1 cellular context compared by ENCODE assay signal in genomic region chr17:2083613-2084128, GRCh38.
TF ChIP-seq lines count a peak whose summit lies in the region.

No MANE protein-coding gene starts in this region.

TF ChIP-seq in GM12878, 131 proteins besides CTCF, POLR2A, EP300 and RAD21 (continued from another document and continues in another):
- no peak for TF ChIP-seq USF2 (IDR thresholded peaks at IDR 0.05; ENCODE audit: borderline replicate concordance, low read depth, low read length)
- TF ChIP-seq CHD1 (IDR thresholded peaks at IDR 0.05; ENCODE audit: low read depth, low read length) = no peak
- TF ChIP-seq BCLAF1 (IDR thresholded peaks at IDR 0.05) = no peak
- TF ChIP-seq RFX5 (IDR thresholded peaks at IDR 0.05; ENCODE audit: low read depth, low read length) = no peak
- TF ChIP-seq IRF3 (IDR thresholded peaks at IDR 0.05) = no peak
- TF ChIP-seq ZNF207 (IDR thresholded peaks at IDR 0.05; ENCODE audit: borderline replicate concordance) = no peak
- peak; percentile 85 for TF ChIP-seq IKZF1 (conservative IDR thresholded peaks at IDR 0.05)
- TF ChIP-seq STAT3 (IDR thresholded peaks at IDR 0.05; ENCODE audit: low read depth, low read length) = 0 out of 2 replicates have a peak, but pooled peaks have one; percentile 21
- no peak for TF ChIP-seq RB1 (IDR thresholded peaks at IDR 0.05; ENCODE audit: borderline replicate concordance)
- TF ChIP-seq HSF1 (IDR thresholded peaks at IDR 0.05; ENCODE audit: low read depth, low read length) = no peak
- TF ChIP-seq KDM1A (IDR thresholded peaks at IDR 0.05; ENCODE audit: borderline replicate concordance) = no peak
- TF ChIP-seq EGR1 (IDR thresholded peaks at IDR 0.05; ENCODE audit: borderline replicate concordance in 1 of 2, low read depth in 2 of 2, low read length in 2 of 2) = no peak
- TF ChIP-seq CBFB (IDR thresholded peaks at IDR 0.05; ENCODE audit: low read depth) = peak; percentile 33; the same call in 1 of the 2 replicates
- TF ChIP-seq ZNF687 (IDR thresholded peaks at IDR 0.05) = peak; percentile 98
- TF ChIP-seq ZZZ3 (IDR thresholded peaks at IDR 0.05; ENCODE audit: control insufficient read depth, insufficient read length, low read depth) = no peak
- TF ChIP-seq BRCA1 (IDR thresholded peaks at IDR 0.05; ENCODE audit: low read depth, low read length) = no peak
- TF ChIP-seq SREBF2 (IDR thresholded peaks at IDR 0.05; ENCODE audit: low read length) = no peak
- no peak for TF ChIP-seq MTA3 (IDR thresholded peaks at IDR 0.05; ENCODE audit: borderline replicate concordance, low read length)
- TF ChIP-seq MXI1 (IDR thresholded peaks at IDR 0.05; ENCODE audit: low read depth, low read length) = peak; percentile 34; the same call in 1 of the 2 replicates
- TF ChIP-seq ZNF217 (IDR thresholded peaks at IDR 0.05) = no peak
- TF ChIP-seq ZNF274 (IDR thresholded peaks at IDR 0.05; ENCODE audit: insufficient read depth, insufficient read length) = no peak
- peak; percentile 40; the same call in 1 of the 2 replicates for TF ChIP-seq POLR2AphosphoS5 (IDR thresholded peaks at IDR 0.05; ENCODE audit: low read length)
- no peak for TF ChIP-seq BMI1 (IDR thresholded peaks at IDR 0.05; ENCODE audit: borderline replicate concordance)
- TF ChIP-seq WRNIP1 (IDR thresholded peaks at IDR 0.05; ENCODE audit: borderline replicate concordance, low read depth, low read length) = no peak
- no peak for TF ChIP-seq ZNF24 (IDR thresholded peaks at IDR 0.05)
- no peak for TF ChIP-seq ESRRA (IDR thresholded peaks at IDR 0.05; ENCODE audit: low read length)
- no peak for TF ChIP-seq JUND (IDR thresholded peaks at IDR 0.05; ENCODE audit: low read depth, low read length)
- no peak for TF ChIP-seq ZBTB33 (IDR thresholded peaks at IDR 0.05)
- peak; percentile 86 for TF ChIP-seq IRF4 (IDR thresholded peaks at IDR 0.05; ENCODE audit: low read depth, low read length)
- TF ChIP-seq ZBTB40 (IDR thresholded peaks at IDR 0.05; ENCODE audit: borderline replicate concordance) = no peak
- TF ChIP-seq IRF5 (IDR thresholded peaks at IDR 0.05; ENCODE audit: borderline replicate concordance) = no peak
- TF ChIP-seq SPI1 (IDR thresholded peaks at IDR 0.05; ENCODE audit: borderline replicate concordance, insufficient read depth, low read depth, low read length) = peak; percentile 97
- no peak for TF ChIP-seq BACH1 (IDR thresholded peaks at IDR 0.05; ENCODE audit: borderline replicate concordance)
- no peak for TF ChIP-seq FOXK2 (IDR thresholded peaks at IDR 0.05)
- TF ChIP-seq MLLT1 (IDR thresholded peaks at IDR 0.05) = peak; percentile 48
- TF ChIP-seq KLF5 (IDR thresholded peaks at IDR 0.05; ENCODE audit: partially characterized antibody) = no peak
- TF ChIP-seq E4F1 (IDR thresholded peaks at IDR 0.05; ENCODE audit: borderline replicate concordance, partially characterized antibody) = no peak
